8 cellular contexts compared by ENCODE assay signal in genomic region chr6:137234505-137234863, GRCh38. TPM values are rescaled to one million over a fixed set of nuclear protein-coding genes. Genes with fewer than 3 reads are reported as not detected.
DNase-seq lines count a peak whose midpoint lies in the region; ATAC-seq and TF ChIP-seq lines count a peak whose summit lies in the region.

No MANE protein-coding gene starts in this region.

- no peak overlapping the region for H3K4me3 ChIP-seq in thyroid gland (replicated peaks in 1 of 3)

- ATAC-seq in GM21381 (IDR thresholded peaks at IDR 0.05; ENCODE audit: unreplicated experiment) (peak; percentile 60), HG02840 (IDR thresholded peaks at IDR 0.05; ENCODE audit: low FRiP score, unreplicated experiment) (no peak), GM18520 (IDR thresholded peaks at IDR 0.05; ENCODE audit: unreplicated experiment) (no peak)

- 69 to 76% methylated on average over 4 of the region's 4 CpGs for WGBS in thyroid gland, 2 donors

- intact Hi-C loops in thyroid gland (cut with DNase I), result no loop called here

- TF ChIP-seq POLR2A in thyroid gland (IDR thresholded peaks at IDR 0.05), result no peak

- H3K27ac ChIP-seq in thyroid gland, result peak overlapping the region in 2 of 3 donors; percentile 18 to 36

- H3K4me1 ChIP-seq in thyroid gland, result peaks cover 12 to 15% of the 10 kb centered on the region in 2 donors

- H3K36me3 ChIP-seq in thyroid gland, result no peaks in the 10 kb centered on the region

- no peaks in the 10 kb centered on the region for H3K9me3 ChIP-seq in thyroid gland

- no peak for TF ChIP-seq CTCF in thyroid gland (IDR thresholded peaks at IDR 0.05)

- DNase-seq in AML-193 (lab: John Stamatoyannopoulos, UW) (peak; percentile 86), MV-4-11 (lab: John Stamatoyannopoulos, UW) (peak; percentile 81), dermis blood vessel endothelial cell (peak; percentile 68), thyroid gland (no peak), T-helper 9 cell (no peak)

- no peaks in the 10 kb centered on the region for H3K27me3 ChIP-seq in thyroid gland

RNA-seq across cellular contexts. Expression of gene IFNGR1, which starts 15.3 kb away (rescaled TPM):
- total RNA-seq in dermis blood vessel endothelial cell (105 and 117 TPM in 2 replicates), thyroid gland (100 to 1,000 TPM in 2 of 4 donors, 10 to 100 TPM in 2; 73.9 to 138 (median 113) TPM)

Comparison
In these comparisons a context has a peak if more than half of its experiments do, and no peak if none do; other contexts are left out.
1. DNase-seq: peak in AML-193 (2 of 2), MV-4-11 (single experiment) and dermis blood vessel endothelial cell (single experiment); none in thyroid gland (0 of 2) and T-helper 9 cell (single experiment).